ENCODE assay signal across 22 cellular contexts in genomic region chr2:216678813-216679657, GRCh38. TPM values are rescaled to one million over a fixed set of nuclear protein-coding genes. Genes with fewer than 3 reads are reported as not detected.
A peak's percentile ranks its signal among the peaks of the same experiment; 100 is the strongest.
DNase-seq lines count a peak whose midpoint lies in the region; ATAC-seq and TF ChIP-seq lines count a peak whose summit lies in the region.
"Had no signal": no experiment of that assay in that cellular context is flagged by ENCODE, and none has a peak within 500 bp of the region (broad histone marks: within the 10 kb centered on the region; RNA-seq: fewer than 3 reads in every experiment).

No MANE protein-coding gene starts in this region.

- ATAC-seq in gastroesophageal sphincter = no peak
- ATAC-seq in GM18907 (IDR thresholded peaks at IDR 0.05; ENCODE audit: unreplicated experiment) = no peak
- ATAC-seq: activated CD8-positive, alpha-beta T cell treated with anti-CD3 and anti-CD28 coated beads for 36 hours; CD8-positive, alpha-beta T cell; esophagus mucosa had no signal

- H3K27me3 ChIP-seq in ascending aorta (no peaks in the 10 kb centered on the region), gastroesophageal sphincter (no peaks in the 10 kb centered on the region), suprapubic skin (no peaks in the 10 kb centered on the region)
- H3K27me3 ChIP-seq: upper lobe of left lung had no signal

- H3K9me3 ChIP-seq in ascending aorta (no peaks in the 10 kb centered on the region), gastroesophageal sphincter (no peaks in the 10 kb centered on the region), suprapubic skin (no peaks in the 10 kb centered on the region)
- H3K9me3 ChIP-seq: upper lobe of left lung had no signal

- peaks cover 50% of the 10 kb centered on the region for H3K4me1 Mint-ChIP-seq in neural crest cell
- H3K4me1 Mint-ChIP-seq: activated B cell treated with CpG ODN at 0.5 μM for 24 hours had no signal

- peaks cover 6 to 46% of the 10 kb centered on the region in 2 donors for H3K4me1 ChIP-seq in ascending aorta
- H3K4me1 ChIP-seq in gastroesophageal sphincter = peaks cover 7 to 52% (median 22%) of the 10 kb centered on the region in 3 donors
- peaks cover 24% of the 10 kb centered on the region for H3K4me1 ChIP-seq in suprapubic skin

- H3K27me3 Mint-ChIP-seq in neural crest cell (ENCODE audit: low read depth) = no peaks in the 10 kb centered on the region

- TF ChIP-seq EP300 in gastroesophageal sphincter (IDR thresholded peaks at IDR 0.05) (no peak), suprapubic skin (IDR thresholded peaks at IDR 0.05) (no peak)

- H3K36me3 Mint-ChIP-seq in neural crest cell (ENCODE audit: low read depth) = peaks cover 20% of the 10 kb centered on the region
- H3K36me3 Mint-ChIP-seq: activated naive CD8-positive, alpha-beta T cell; CD8-positive, alpha-beta T cell had no signal

- intact Hi-C loops in ascending aorta (cut with DNase I) = no loop called here

- H3K27ac Mint-ChIP-seq in neural crest cell (ENCODE audit: unreplicated experiment) = peak overlapping the region; percentile 90
- H3K27ac Mint-ChIP-seq: activated B cell treated with CpG ODN at 0.5 μM for 24 hours; activated CD8-positive, alpha-beta T cell treated with anti-CD3 and anti-CD28 coated beads for 36 hours; activated naive CD8-positive, alpha-beta T cell; CD8-positive, alpha-beta T cell had no signal

- no peak for TF ChIP-seq POLR2A in gastroesophageal sphincter (IDR thresholded peaks at IDR 0.05)
- no peak for TF ChIP-seq POLR2A in suprapubic skin (IDR thresholded peaks at IDR 0.05)

- H3K4me3 ChIP-seq in ascending aorta (no peak overlapping the region), gastroesophageal sphincter (no peak overlapping the region), suprapubic skin (no peak overlapping the region)
- H3K4me3 ChIP-seq: upper lobe of left lung had no signal

- H3K36me3 ChIP-seq in ascending aorta (peaks cover 42 to 50% of the 10 kb centered on the region in 2 donors), gastroesophageal sphincter (peaks cover 0 to 73% of the 10 kb centered on the region in 2 donors), suprapubic skin (peaks cover 44% of the 10 kb centered on the region)

- 55 to 63% methylated on average over 10 to 11 of the region's 21 CpGs for WGBS in gastroesophageal sphincter (ENCODE audit: low coverage in 1 of 2), 2 donors
- 84% methylated on average over 21 of the region's 21 CpGs for whole genome bisulfite sequencing in suprapubic skin

- no peak for DNase-seq in ascending aorta (ENCODE audit: low spot score in 2 of 2)
- DNase-seq in neural crest cell (ENCODE audit: low read depth, low spot score) = no peak
- no peak for DNase-seq in suprapubic skin (ENCODE audit: low spot score in 2 of 2)
- no peak for DNase-seq in amygdala (lab: John Stamatoyannopoulos, UW)
- DNase-seq in NCI-H187 treated with DMSO at 0.1 percent for 48 hours (lab: John Stamatoyannopoulos, UW) = no peak
- DNase-seq in NCI-H1930 (lab: John Stamatoyannopoulos, UW) = no peak
- DNase-seq: activated B cell treated with CpG ODN at 0.5 μM for 24 hours; activated CD8-positive, alpha-beta T cell treated with anti-CD3 and anti-CD28 coated beads for 36 hours; activated T-cell treated with anti-CD3 and anti-CD28 coated beads, Interleukin-2, amount 50 U/mL, for 48 hours; CD8-positive, alpha-beta T cell; DMS79; Karpas-422; kidney; NCI-H1092; NCI-H524 treated with DMSO at 0.1 percent for 48 hours; SHP77 treated with DMSO at 0.1 percent for 48 hours had no signal

- TF ChIP-seq CTCF in ascending aorta (IDR thresholded peaks at IDR 0.05) (no peak), gastroesophageal sphincter (IDR thresholded peaks at IDR 0.05) (no peak), neural crest cell (conservative IDR thresholded peaks at IDR 0.05) (no peak), suprapubic skin (IDR thresholded peaks at IDR 0.05) (no peak)

- peak overlapping the region; percentile 33 for H3K4me3 Mint-ChIP-seq in neural crest cell
- H3K4me3 Mint-ChIP-seq: activated B cell treated with CpG ODN at 0.5 μM for 24 hours; activated CD8-positive, alpha-beta T cell treated with anti-CD3 and anti-CD28 coated beads for 36 hours; activated naive CD8-positive, alpha-beta T cell; CD8-positive, alpha-beta T cell had no signal

- no peaks in the 10 kb centered on the region for H3K9me3 Mint-ChIP-seq in neural crest cell
- H3K9me3 Mint-ChIP-seq: activated B cell treated with CpG ODN at 0.5 μM for 24 hours; activated CD8-positive, alpha-beta T cell treated with anti-CD3 and anti-CD28 coated beads for 36 hours; CD8-positive, alpha-beta T cell had no signal

- peak overlapping the region; percentile 87 to 93 for H3K27ac ChIP-seq in ascending aorta
- peak overlapping the region; percentile 49 to 93 (median 82) for H3K27ac ChIP-seq in gastroesophageal sphincter
- peak overlapping the region; percentile 12 for H3K27ac ChIP-seq in suprapubic skin

RNA-seq across cellular contexts. Expression of gene IGFBP5, which starts 16.3 kb away (rescaled TPM):
- 1,280 TPM for total RNA-seq in ascending aorta
- 1,000 to 10,000 TPM in 1 of 4 donors, 100 to 1,000 TPM in 3; 313 to 1,402 (median 682) TPM for total RNA-seq in gastroesophageal sphincter
- total RNA-seq in neural crest cell = 140 TPM in 2 replicates
- 100 to 1,000 TPM in 3 of 4 donors, 10 to 100 TPM in 1; 79.1 to 424 (median 163) TPM for total RNA-seq in suprapubic skin
- total RNA-seq: activated B cell treated with CpG ODN at 0.5 μM for 24 hours; activated CD8-positive, alpha-beta T cell treated with anti-CD3 and anti-CD28 coated beads for 36 hours; CD8-positive, alpha-beta T cell; T-helper 1 cell treated with Interleukin-12 subunit alpha and Interleukin-12 subunit beta and Interleukin-4 antibody, amounts not matched to agents 30 ng/mL and 1 ng/mL, for 36 hours had no signal

RNA-seq across cellular contexts. Expression of gene IGFBP2, which starts 45.8 kb away (rescaled TPM):
- total RNA-seq in ascending aorta (1,691 TPM), gastroesophageal sphincter (100 to 1,000 TPM; 137 to 449 (median 301) TPM), neural crest cell (365 and 366 TPM in 2 replicates), suprapubic skin (10 to 100 TPM in 3 of 4 donors, 1 to 10 TPM in 1; 7.5 to 28.3 (median 18.7) TPM)
- total RNA-seq: activated B cell treated with CpG ODN at 0.5 μM for 24 hours had no signal

Comparison
In these comparisons a context has a peak if more than half of its experiments do, and no peak if none do; other contexts are left out.
1. H3K27ac ChIP-seq: peak in every context shown above with its lines; median percentile 90 in ascending aorta; 82 in gastroesophageal sphincter; 12 in suprapubic skin.
2. RNA of gene IGFBP2, which starts 45.8 kb away (total RNA-seq): 1,691 TPM in ascending aorta (single experiment), 137 to 449 TPM in gastroesophageal sphincter and 365 to 366 TPM in neural crest cell; 7.5 to 28.3 TPM in suprapubic skin; every median in the first group is over 4 times any median in the second.